ENCODE assay signal across 23 cellular contexts in the genomic region with DNA sequence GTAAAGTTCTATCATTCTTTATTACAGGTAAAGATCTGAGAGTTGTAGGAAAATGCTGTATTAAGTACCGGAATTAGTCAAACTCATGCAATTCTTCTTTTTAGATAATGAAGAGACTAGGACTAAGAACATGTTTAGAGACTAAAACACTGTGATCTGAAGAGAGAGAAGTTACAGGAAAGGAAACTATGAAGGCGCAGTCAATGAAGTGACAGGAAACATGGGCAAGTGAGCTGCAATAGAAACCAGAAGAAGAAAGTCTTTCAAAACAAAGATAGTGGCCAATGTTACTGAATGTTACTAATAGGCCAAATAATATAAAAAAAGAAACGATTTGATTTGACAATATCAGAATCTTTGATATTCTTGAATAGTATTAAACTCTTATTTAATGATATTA.
"Had no signal": no experiment of that assay in that cellular context is flagged by ENCODE, and none has a peak within 500 bp of the region (broad histone marks: within the 10 kb centered on the region; RNA-seq: fewer than 3 reads in every experiment).

No MANE protein-coding gene starts in this region.

- DNase-seq: effector CD8-positive, alpha-beta T cell; endodermal cell; gastrocnemius medialis; left ventricle myocardium superior; lower lobe of right lung; naive thymus-derived CD8-positive, alpha-beta T cell; nephron progenitor cell; occipital lobe; ovary; posterior cingulate gyrus; psoas muscle; right cardiac atrium; sigmoid colon; stimulated activated CD4-positive, alpha-beta T cell treated with anti-CD3 and anti-CD28 coated beads, Interleukin-2, amount 100 ng/mL, for 24 hours; stimulated activated CD4-positive, alpha-beta T cell treated with anti-CD3 and anti-CD28 coated beads, Interleukin-4, amount 100 ng/mL, for 24 hours; stimulated activated naive CD4-positive, alpha-beta T cell treated with Interleukin-2 at 50 U/mL for 16 hours; stomach; thyroid gland; trophoblast cell had no signal

- H3K27ac Mint-ChIP-seq: endodermal cell; naive thymus-derived CD8-positive, alpha-beta T cell; nephron progenitor cell; stimulated activated effector memory CD8-positive, alpha-beta T cell treated with anti-CD3 and anti-CD28 coated beads, Interleukin-12 subunit alpha, Interleukin-12 subunit beta, amount 100 ng/mL, for 72 hours had no signal

- H3K4me3 ChIP-seq: gastrocnemius medialis, lower lobe of right lung, ovary, psoas muscle, sigmoid colon, stomach, thyroid gland had no signal

- H3K9me3 ChIP-seq: gastrocnemius medialis, lower lobe of right lung, ovary, psoas muscle, sigmoid colon, stomach, thyroid gland had no signal

- H3K4me1 Mint-ChIP-seq: endodermal cell; naive thymus-derived CD8-positive, alpha-beta T cell; nephron progenitor cell; stimulated activated effector memory CD8-positive, alpha-beta T cell treated with anti-CD3 and anti-CD28 coated beads, Interleukin-12 subunit alpha, Interleukin-12 subunit beta, amount 100 ng/mL, for 72 hours had no signal

- H3K27me3 Mint-ChIP-seq: naive thymus-derived CD8-positive, alpha-beta T cell had no signal

- H3K4me3 Mint-ChIP-seq: endodermal cell; naive thymus-derived CD8-positive, alpha-beta T cell; nephron progenitor cell; stimulated activated effector memory CD8-positive, alpha-beta T cell treated with anti-CD3 and anti-CD28 coated beads, Interleukin-12 subunit alpha, Interleukin-12 subunit beta, amount 100 ng/mL, for 72 hours had no signal

- H3K9me3 Mint-ChIP-seq: endodermal cell; nephron progenitor cell; stimulated activated effector memory CD8-positive, alpha-beta T cell treated with anti-CD3 and anti-CD28 coated beads, Interleukin-12 subunit alpha, Interleukin-12 subunit beta, amount 100 ng/mL, for 72 hours had no signal

- FAIRE-seq: keratinocyte had no signal

- H3K36me3 Mint-ChIP-seq: naive thymus-derived CD8-positive, alpha-beta T cell; stimulated activated effector memory CD8-positive, alpha-beta T cell treated with anti-CD3 and anti-CD28 coated beads, Interleukin-12 subunit alpha, Interleukin-12 subunit beta, amount 100 ng/mL, for 72 hours had no signal

- ATAC-seq: esophagus mucosa; gastrocnemius medialis; left ventricle myocardium superior; lower lobe of right lung; naive thymus-derived CD8-positive, alpha-beta T cell; psoas muscle; right cardiac atrium; stimulated activated effector memory CD8-positive, alpha-beta T cell treated with anti-CD3 and anti-CD28 coated beads, Interleukin-12 subunit alpha, Interleukin-12 subunit beta, amount 100 ng/mL, for 72 hours had no signal

- H3K27ac ChIP-seq: epithelial cell of prostate, gastrocnemius medialis, lower lobe of right lung, ovary, psoas muscle, sigmoid colon, stomach, thyroid gland had no signal

- H3K36me3 ChIP-seq: gastrocnemius medialis, lower lobe of right lung, ovary, sigmoid colon, stomach, thyroid gland had no signal

- H3K4me1 ChIP-seq: gastrocnemius medialis, lower lobe of right lung, psoas muscle, sigmoid colon, stomach, thyroid gland had no signal

- H3K27me3 ChIP-seq: gastrocnemius medialis, ovary, sigmoid colon, stomach, thyroid gland had no signal
